11 cellular contexts compared by ENCODE assay signal in genomic region chr4:159273126-159273438, GRCh38.
DNase-seq lines count a peak whose midpoint lies in the region; ATAC-seq lines count a peak whose summit lies in the region.
"Had no signal": no experiment of that assay in that cellular context is flagged by ENCODE, and none has a peak within 500 bp of the region (broad histone marks: within the 10 kb centered on the region; RNA-seq: fewer than 3 reads in every experiment).

No MANE protein-coding gene starts in this region.

- intact Hi-C loops in Right ventricle myocardium inferior (cut with DNase I) (no loop called here), cardiac septum (cut with DNase I) (loop anchor here (10.0 kb wide), 1 partner anchor 172 kb away; no protein-coding TSS in a partner anchor)

- no peaks in the 10 kb centered on the region for H3K36me3 Mint-ChIP-seq in central memory CD8-positive, alpha-beta T cell (ENCODE audit: insufficient read depth)

- H3K9me3 Mint-ChIP-seq in central memory CD8-positive, alpha-beta T cell = no peaks in the 10 kb centered on the region

- no peak overlapping the region for H3K4me3 Mint-ChIP-seq in central memory CD8-positive, alpha-beta T cell
- H3K4me3 Mint-ChIP-seq: neural crest cell had no signal

- H3K4me1 Mint-ChIP-seq in central memory CD8-positive, alpha-beta T cell = peaks cover 17% of the 10 kb centered on the region

- DNase-seq in Right ventricle myocardium inferior (ENCODE audit: missing footprints) = no peak
- DNase-seq in cardiac septum (ENCODE audit: low spot score) = no peak
- no peak for DNase-seq in central memory CD8-positive, alpha-beta T cell (ENCODE audit: low spot score in 2 of 2)
- DNase-seq in left lobe of liver (ENCODE audit: low spot score) = no peak
- no peak for DNase-seq in middle frontal gyrus (ENCODE audit: extremely low spot score, low spot score)
- DNase-seq in hepatic stellate cell (ENCODE audit: low spot score) = no peak
- no peak for DNase-seq in activated naive CD4-positive, alpha-beta T cell treated with anti-CD3 and anti-CD28 coated beads, Interleukin-2, amount 50 U/mL, for 16 hours
- DNase-seq: NCI-H1694 treated with DMSO at 0.1 percent for 48 hours, PC-3 had no signal

- H3K27ac Mint-ChIP-seq in central memory CD8-positive, alpha-beta T cell (ENCODE audit: low read depth) = peak overlapping the region; percentile 42

- H3K27me3 Mint-ChIP-seq in central memory CD8-positive, alpha-beta T cell = no peaks in the 10 kb centered on the region

- peak; percentile 40 for ATAC-seq in Right ventricle myocardium inferior
- no peak for ATAC-seq in central memory CD8-positive, alpha-beta T cell (replicated peaks; ENCODE audit: extremely low read depth, poor library complexity, severe bottlenecking)
- peak; percentile 19 for ATAC-seq in left lobe of liver
- ATAC-seq in GM21515 (IDR thresholded peaks at IDR 0.05; ENCODE audit: unreplicated experiment) = no peak
- ATAC-seq: PC-3 had no signal

Comparison
In these comparisons a context has a peak if more than half of its experiments do, and no peak if none do; other contexts are left out.
1. ATAC-seq: peak in Right ventricle myocardium inferior (single experiment) and left lobe of liver (single experiment); none in central memory CD8-positive, alpha-beta T cell (single experiment) and GM21515 (single experiment).